7 cellular contexts compared by ENCODE assay signal in genomic region chrX:130577431-130577830, GRCh38.
"Had no signal": no experiment of that assay in that cellular context is flagged by ENCODE, and none has a peak within 500 bp of the region (broad histone marks: within the 10 kb centered on the region; RNA-seq: fewer than 3 reads in every experiment).

No MANE protein-coding gene starts in this region.

- ATAC-seq: K562 had no signal

- H3K9me3 ChIP-seq: HAP-1 had no signal

- H3K36me3 ChIP-seq: HAP-1 had no signal

- FAIRE-seq: HTR-8/SVneo, K562 had no signal

- H3K4me3 ChIP-seq: HAP-1, K562 had no signal

- DNase-seq: GOT3, H7, IMR-90, KG1 had no signal
